Comparison of ENCODE assay signal across 21 cellular contexts in the genomic region with DNA sequence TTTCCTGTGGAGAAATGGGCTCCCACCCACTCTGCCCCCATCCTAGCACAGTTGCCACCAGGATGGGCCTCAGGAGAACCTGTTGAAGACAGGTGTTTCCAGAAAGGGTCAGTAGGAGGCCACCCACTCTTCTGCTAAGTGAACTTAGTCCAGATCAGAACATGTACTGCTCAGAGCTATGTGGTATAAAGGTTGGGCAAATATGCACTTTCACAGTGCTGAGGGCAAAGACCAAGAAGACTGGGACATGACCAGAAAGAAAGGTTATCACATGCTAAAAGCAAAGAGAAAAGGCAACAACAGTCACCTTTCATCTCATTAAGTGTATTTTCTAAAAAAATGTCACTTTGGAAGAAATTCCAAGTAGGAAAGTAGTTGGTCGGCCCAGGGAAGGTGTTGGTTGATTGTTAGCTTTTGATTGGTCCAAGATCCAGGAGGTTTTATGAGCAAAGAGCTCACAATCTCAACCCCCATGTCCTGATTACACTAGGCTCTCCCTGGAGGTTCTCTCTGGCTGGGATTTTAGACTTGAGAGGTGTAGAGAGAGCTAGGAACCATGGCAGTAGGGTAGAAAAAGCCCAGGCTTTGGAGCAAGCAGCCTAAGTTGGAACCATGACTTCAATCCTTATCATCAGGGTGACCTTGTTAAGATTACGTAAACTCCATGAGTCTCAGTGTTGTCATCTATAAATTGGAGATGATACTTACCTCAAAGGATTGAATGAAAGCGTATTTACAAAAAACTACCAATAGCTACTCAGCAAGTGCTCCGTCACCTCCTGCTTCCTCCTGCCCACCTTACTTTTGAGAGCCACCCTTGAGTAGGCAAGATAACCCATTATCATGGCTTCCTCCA.
A peak's percentile ranks its signal among the peaks of the same experiment; 100 is the strongest.
DNase-seq lines count a peak whose midpoint lies in the region; ATAC-seq and TF ChIP-seq lines count a peak whose summit lies in the region.
"Had no signal": no experiment of that assay in that cellular context is flagged by ENCODE, and none has a peak within 500 bp of the region (broad histone marks: within the 10 kb centered on the region; RNA-seq: fewer than 3 reads in every experiment).

No MANE protein-coding gene starts in this region.

- H3K9me2 ChIP-seq in HCT116 (ENCODE audit: insufficient read depth): no peaks in the 10 kb centered on the region

- no peaks in the 10 kb centered on the region for H3K9me3 ChIP-seq in HCT116 (ENCODE audit: control insufficient read depth in 1 of 2, insufficient read depth in 1 of 2, low read depth in 1 of 2, low read length in 2 of 2)
- H3K9me3 ChIP-seq in breast epithelium: no peaks in the 10 kb centered on the region
- H3K9me3 ChIP-seq in liver (ENCODE audit: control insufficient read depth in 4 of 4, low read length in 3 of 4): no peaks in the 10 kb centered on the region
- H3K9me3 ChIP-seq in smooth muscle cell (replicated peaks; ENCODE audit: low read depth): no peaks in the 10 kb centered on the region
- H3K9me3 ChIP-seq: BLaER1 treated with 17β-estradiol and CSF1 and Interleukin-3, amounts not matched to agents 10 nM and 100 nM; colonic mucosa; upper lobe of right lung had no signal

- no peak overlapping the region for H2AFZ ChIP-seq in HCT116 (ENCODE audit: low read depth, low read length, poor library complexity, severe bottlenecking)
- H2AFZ ChIP-seq in smooth muscle cell (ENCODE audit: low read depth): no peak overlapping the region
- H2AFZ ChIP-seq: PC-9 had no signal

- CTCF ChIA-PET in HCT116 (lab: Charles Lee): no interaction called here

- no peak for ATAC-seq in HCT116
- no peak for ATAC-seq in GM21529 (IDR thresholded peaks at IDR 0.05; ENCODE audit: unreplicated experiment)
- ATAC-seq in GM21723 (IDR thresholded peaks at IDR 0.05; ENCODE audit: unreplicated experiment): no peak
- ATAC-seq in GM18858 (IDR thresholded peaks at IDR 0.05; ENCODE audit: unreplicated experiment): no peak
- ATAC-seq: activated T-helper 17 cell treated with anti-CD3 and anti-CD28 coated beads, Interleukin-2, amount 50 U/mL, for 72 hours had no signal

- H3K4me2 ChIP-seq in HCT116 (ENCODE audit: low read length) (peak overlapping the region; percentile 55; the same call in 1 of the 2 replicates), smooth muscle cell (peak overlapping the region; percentile 21)
- H3K4me2 ChIP-seq: BLaER1 treated with 17β-estradiol and CSF1 and Interleukin-3, amounts not matched to agents 10 nM and 100 nM had no signal

- H3K27me3 ChIP-seq in HCT116 (ENCODE audit: insufficient read depth, low read length) (no peaks in the 10 kb centered on the region), breast epithelium (no peaks in the 10 kb centered on the region), liver (ENCODE audit: control insufficient read depth in 4 of 4, insufficient read depth in 4 of 4, low read length in 3 of 4) (no peaks in the 10 kb centered on the region), smooth muscle cell (ENCODE audit: low read depth) (no peaks in the 10 kb centered on the region)
- H3K27me3 ChIP-seq: BLaER1 treated with 17β-estradiol and CSF1 and Interleukin-3, amounts not matched to agents 10 nM and 100 nM; brain microvascular endothelial cell; colonic mucosa; upper lobe of right lung had no signal

- H3K36me3 ChIP-seq in HCT116 (ENCODE audit: control insufficient read depth in 1 of 2, insufficient read depth in 2 of 2, low read length in 2 of 2): no peaks in the 10 kb centered on the region
- no peaks in the 10 kb centered on the region for H3K36me3 ChIP-seq in breast epithelium
- no peaks in the 10 kb centered on the region for H3K36me3 ChIP-seq in liver (ENCODE audit: control insufficient read depth in 4 of 4, insufficient read depth in 3 of 4, low read depth in 1 of 4, low read length in 3 of 4)
- H3K36me3 ChIP-seq in smooth muscle cell (ENCODE audit: low read depth): no peaks in the 10 kb centered on the region
- H3K36me3 ChIP-seq: BLaER1 treated with 17β-estradiol and CSF1 and Interleukin-3, amounts not matched to agents 10 nM and 100 nM; brain microvascular endothelial cell; colonic mucosa; upper lobe of right lung had no signal

- RAD21 ChIA-PET in HCT116 (lab: Charles Lee; ENCODE audit: low non-redundant PET in 1 of 2, low total read pairs in 2 of 2, uncharacterized antibody in 2 of 2, unreplicated experiment in 2 of 2): no interaction called here

- H4K20me1 ChIP-seq in HCT116 (ENCODE audit: insufficient read depth) (no peaks in the 10 kb centered on the region), smooth muscle cell (ENCODE audit: low read depth) (no peaks in the 10 kb centered on the region)
- H4K20me1 ChIP-seq: BLaER1 treated with 17β-estradiol and CSF1 and Interleukin-3, amounts not matched to agents 10 nM and 100 nM had no signal

- H3K27ac ChIP-seq in HCT116 (ENCODE audit: low read depth, low read length) (no peak overlapping the region), breast epithelium (peak overlapping the region; percentile 81 to 85), liver (ENCODE audit: low read depth in 1 of 2, low read length in 2 of 2) (peak overlapping the region; percentile 93 to 96), smooth muscle cell (ENCODE audit: low read depth) (peak overlapping the region; percentile 59)
- H3K27ac ChIP-seq: BLaER1 treated with 17β-estradiol and CSF1 and Interleukin-3, amounts not matched to agents 10 nM and 100 nM; brain microvascular endothelial cell; colonic mucosa; PC-9; upper lobe of right lung had no signal

- POLR2A ChIA-PET in HCT116 (lab: Charles Lee): interaction anchor here (0.8 to 1.2 kb wide), 2 partner anchors 13 to 103 kb away, joined by 3 to 4 read pairs; a partner anchor contains a TSS

- H3K4me1 ChIP-seq in HCT116 (ENCODE audit: control insufficient read depth in 1 of 2, insufficient read depth in 2 of 2, low read length in 2 of 2): peaks cover 0 to 18% of the 10 kb centered on the region in 2 experiments; a peak in 2 of 4 replicates
- H3K4me1 ChIP-seq in breast epithelium: no peaks in the 10 kb centered on the region
- peaks cover 9 to 63% (median 39%) of the 10 kb centered on the region in 4 donors for H3K4me1 ChIP-seq in liver (ENCODE audit: control insufficient read depth in 4 of 4, insufficient read depth in 4 of 4, low read length in 3 of 4)
- no peaks in the 10 kb centered on the region for H3K4me1 ChIP-seq in smooth muscle cell (ENCODE audit: low read depth)
- H3K4me1 ChIP-seq: BLaER1 treated with 17β-estradiol and CSF1 and Interleukin-3, amounts not matched to agents 10 nM and 100 nM had no signal

- H3K4me3 ChIP-seq in HCT116 (replicated peaks in 1 of 2; ENCODE audit: low read depth in 1 of 2, low read length in 2 of 2) (no peak overlapping the region), breast epithelium (no peak overlapping the region), liver (ENCODE audit: low read depth in 1 of 3, low read length in 3 of 3) (no peak overlapping the region), smooth muscle cell (no peak overlapping the region)
- H3K4me3 ChIP-seq: BLaER1 treated with 17β-estradiol and CSF1 and Interleukin-3, amounts not matched to agents 10 nM and 100 nM; colonic mucosa; PC-9; upper lobe of right lung had no signal

- no peak for TF ChIP-seq CTCF in HCT116 (IDR thresholded peaks at IDR 0.05 in 2 of 3, conservative IDR thresholded peaks at IDR 0.05 in 1 of 3; ENCODE audit: borderline replicate concordance in 1 of 3, insufficient read depth in 1 of 3, low read depth in 2 of 3, low read length in 2 of 3)
- TF ChIP-seq CTCF in breast epithelium (IDR thresholded peaks at IDR 0.05): no peak
- peak; percentile 14 for TF ChIP-seq CTCF in liver (IDR thresholded peaks at IDR 0.05; ENCODE audit: low read depth, low read length, missing input control)
- no peak for TF ChIP-seq CTCF in smooth muscle cell (IDR thresholded peaks at IDR 0.05; ENCODE audit: borderline replicate concordance, insufficient read depth, poor library complexity, severe bottlenecking)

- TF ChIP-seq POLR2A in HCT116 (IDR thresholded peaks at IDR 0.05; ENCODE audit: borderline replicate concordance, extremely low read depth, insufficient read depth, insufficient read length) (no peak), breast epithelium (IDR thresholded peaks at IDR 0.05) (no peak)

- intact Hi-C loops in HCT116 (cut with micrococcal nuclease) (no loop called here), breast epithelium (cut with DNase I; ENCODE audit: low total_unique reads) (no loop called here)

- no TSS peak for BruUV-seq in HCT116 (replicated peaks; lab: Mats Ljungman, UMichigan)

- TF ChIP-seq RAD21 in HCT116 (IDR thresholded peaks at IDR 0.05; ENCODE audit: low read depth) (no peak), liver (IDR thresholded peaks at IDR 0.05) (peak; percentile 59 to 72)

- no peak overlapping the region for H3K9ac ChIP-seq in HCT116 (ENCODE audit: low read length)
- peak overlapping the region in 1 of 2 donors; percentile 45 for H3K9ac ChIP-seq in liver (ENCODE audit: low read depth in 1 of 2, low read length in 2 of 2)
- H3K9ac ChIP-seq in smooth muscle cell (ENCODE audit: low read depth): no peak overlapping the region
- H3K9ac ChIP-seq: BLaER1 treated with 17β-estradiol and CSF1 and Interleukin-3, amounts not matched to agents 10 nM and 100 nM had no signal

- no peak for DNase-seq in HCT116 (ENCODE audit: low read depth, low spot score)
- DNase-seq in breast epithelium (ENCODE audit: low spot score in 2 of 2): no peak
- no peak for DNase-seq in smooth muscle cell (lab: John Stamatoyannopoulos, UW; ENCODE audit: unreplicated experiment)
- no peak for DNase-seq in NCI-H1092 (lab: John Stamatoyannopoulos, UW)
- DNase-seq: activated CD4-positive, alpha-beta T cell treated with anti-CD3 and anti-CD28 coated beads, Interleukin-2, amount 10 ng/mL, durations not matched to agents 7 days and 5 days; activated naive CD8-positive, alpha-beta T cell treated with anti-CD3 and anti-CD28 coated beads, Interleukin-2, amount 10 ng/mL, durations not matched to agents 7 days and 5 days; brain microvascular endothelial cell; Calu3; colonic mucosa; NCI-H2029; small intestine; stimulated activated CD4-positive, alpha-beta T cell treated with anti-CD3 and anti-CD28 coated beads, Interleukin-2, amount 100 ng/mL, for 48 hours; stimulated activated naive CD4-positive, alpha-beta T cell treated with Interleukin-2 at 50 U/mL for 16 hours; upper lobe of right lung had no signal

- H3K79me2 ChIP-seq in HCT116 (ENCODE audit: insufficient read depth, low read length) (no peaks in the 10 kb centered on the region), smooth muscle cell (ENCODE audit: low read depth) (no peaks in the 10 kb centered on the region)

- no peaks in the 10 kb centered on the region for H3F3A ChIP-seq in smooth muscle cell (ENCODE audit: low read depth)

- WGBS in liver: 61% methylated on average over 4 of the region's 4 CpGs
- WGBS in smooth muscle cell (ENCODE audit: low lambda C conversion rate): 93% methylated on average over 4 of the region's 4 CpGs

TF ChIP-seq in HCT116, 20 proteins besides CTCF, POLR2A, EP300 and RAD21 (continues in another document):
- TF ChIP-seq FOSL1 (IDR thresholded peaks at IDR 0.05; ENCODE audit: low read depth) (no peak), TCF7L2 (IDR thresholded peaks at IDR 0.05; ENCODE audit: borderline replicate concordance, extremely low read depth, insufficient read depth, insufficient read length) (no peak)

TF ChIP-seq in liver, 16 proteins besides CTCF, POLR2A, EP300 and RAD21 (continues in another document):
- peak; percentile 60 for TF ChIP-seq NR2F2 (IDR thresholded peaks at IDR 0.05)
- TF ChIP-seq TAF1 (conservative IDR thresholded peaks at IDR 0.05): peak; percentile 58
- TF ChIP-seq RXRA (IDR thresholded peaks at IDR 0.05): peak; percentile 100
